ENCODE assay signal across 8 cellular contexts in the genomic region with DNA sequence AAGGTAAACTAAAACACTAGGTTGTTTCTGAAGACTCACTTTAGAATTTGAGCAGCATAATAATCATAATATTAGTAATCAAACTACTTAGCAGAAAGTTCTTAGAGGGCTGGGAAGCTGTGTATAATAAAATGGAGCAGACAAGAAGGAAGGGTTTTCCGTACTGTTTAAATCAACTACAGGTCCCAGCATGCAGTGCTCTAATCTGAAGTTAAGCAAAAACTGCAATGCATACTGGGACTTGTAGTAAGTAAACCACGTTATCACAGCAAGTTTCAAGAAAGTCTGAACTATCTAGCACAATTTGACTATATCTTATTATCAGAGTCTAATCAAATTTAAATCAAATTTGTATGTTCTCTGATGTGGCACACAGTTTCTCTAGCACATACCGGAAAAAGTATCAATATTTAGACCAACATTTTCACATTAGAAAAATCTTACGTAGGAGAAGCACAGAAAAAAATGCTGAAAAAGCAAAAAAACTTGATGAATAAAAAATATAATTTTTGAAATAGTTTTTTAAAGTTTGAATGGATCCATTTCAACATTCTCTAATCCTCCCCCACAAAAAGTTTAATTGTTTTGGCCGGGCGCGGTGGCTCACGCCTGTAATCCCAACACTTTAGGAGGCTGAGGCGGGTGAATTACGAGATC. TPM values are rescaled to one million over a fixed set of nuclear protein-coding genes. Genes with fewer than 3 reads are reported as not detected.
DNase-seq lines count a peak whose midpoint lies in the region; ATAC-seq, FAIRE-seq and TF ChIP-seq lines count a peak whose summit lies in the region.

No MANE protein-coding gene starts in this region.

- H3K27me3 Mint-ChIP-seq in Caco-2 (ENCODE audit: insufficient read depth, unreplicated experiment) (no peaks in the 10 kb centered on the region), mesothelial cell of epicardium (ENCODE audit: low read depth) (no peaks in the 10 kb centered on the region)

- H3K36me3 Mint-ChIP-seq in Caco-2 (ENCODE audit: insufficient read depth, unreplicated experiment), result no peaks in the 10 kb centered on the region
- no peaks in the 10 kb centered on the region for H3K36me3 Mint-ChIP-seq in mesothelial cell of epicardium

- FAIRE-seq in HTR-8/SVneo (lab: Jason Lieb, UNC), result no peak

- H3K4me1 Mint-ChIP-seq in Caco-2 (ENCODE audit: low read depth, unreplicated experiment) (no peaks in the 10 kb centered on the region), mesothelial cell of epicardium (peaks cover 51% of the 10 kb centered on the region)

- H3K27ac Mint-ChIP-seq in Caco-2 (ENCODE audit: unreplicated experiment) (no peak overlapping the region), mesothelial cell of epicardium (peak overlapping the region; percentile 36)

- H3K9me3 Mint-ChIP-seq in Caco-2 (ENCODE audit: unreplicated experiment), result no peaks in the 10 kb centered on the region
- H3K9me3 Mint-ChIP-seq in mesothelial cell of epicardium, result no peaks in the 10 kb centered on the region

- no peak for TF ChIP-seq CTCF in Caco-2 (IDR thresholded peaks at IDR 0.05; ENCODE audit: insufficient read depth in 1 of 2, low read depth in 1 of 2, low read length in 1 of 2, severe bottlenecking in 1 of 2, unreplicated experiment in 1 of 2)
- TF ChIP-seq CTCF in mesothelial cell of epicardium (IDR thresholded peaks at IDR 0.05; ENCODE audit: unreplicated experiment), result no peak
- TF ChIP-seq CTCF in tibial artery (IDR thresholded peaks at IDR 0.05), result no peak

- no peak overlapping the region for H3K4me3 ChIP-seq in Caco-2 (ENCODE audit: low read depth, low read length)
- H3K4me3 ChIP-seq in tibial artery, result no peak overlapping the region

- DNase-seq in Caco-2 (peak; percentile 47 to 58), HTR-8/SVneo (ENCODE audit: insufficient read length, low spot score) (peak; percentile 55), RPMI7951 (ENCODE audit: low read depth) (peak; percentile 58), cerebellum (ENCODE audit: low spot score) (peak; percentile 55), mesothelial cell of epicardium (ENCODE audit: low spot score in 2 of 2, unreplicated experiment in 2 of 2) (no peak), retina (no peak), tibial artery (no peak)

- H3K36me3 ChIP-seq in Caco-2 (ENCODE audit: control insufficient read depth, insufficient read depth, low read length) (no peaks in the 10 kb centered on the region), tibial artery (no peaks in the 10 kb centered on the region)

- H3K9me3 ChIP-seq in Caco-2 (no peaks in the 10 kb centered on the region), tibial artery (no peaks in the 10 kb centered on the region)

- CTCF ChIA-PET in Caco-2 (lab: Charles Lee), result interaction anchor here (0.7 kb wide), 2 partner anchors 121 to 130 kb away, joined by 3 to 5 read pairs; no protein-coding TSS in a partner anchor

- H3K27me3 ChIP-seq in Caco-2 (replicated peaks; ENCODE audit: control insufficient read depth, insufficient read depth, low read length) (no peaks in the 10 kb centered on the region), tibial artery (no peaks in the 10 kb centered on the region)

- POLR2A ChIA-PET in Caco-2 (lab: Charles Lee), result no interaction called here

- intact Hi-C loops in Caco-2 (cut with micrococcal nuclease; ENCODE audit: unreplicated experiment), result no loop called here
- intact Hi-C loops in tibial artery (cut with DNase I; ENCODE audit: low total_unique reads), result no loop called here

- H3K27ac ChIP-seq in tibial artery, result no peak overlapping the region

- ATAC-seq in GM18909 (IDR thresholded peaks at IDR 0.05; ENCODE audit: poor library complexity, unreplicated experiment), result peak; percentile 72

- BruUV-seq in Caco-2 (replicated peaks; lab: Mats Ljungman, UMichigan), result no TSS peak

- H3K4me1 ChIP-seq in Caco-2, result peaks cover 6% of the 10 kb centered on the region; the same call in 1 of the 2 replicates
- H3K4me1 ChIP-seq in tibial artery, result peaks cover 0 to 47% (median 13%) of the 10 kb centered on the region in 4 donors

- no peak overlapping the region for H3K4me3 Mint-ChIP-seq in Caco-2 (ENCODE audit: unreplicated experiment)
- H3K4me3 Mint-ChIP-seq in mesothelial cell of epicardium, result no peak overlapping the region

RNA-seq across cellular contexts. Expression of gene PHF21A, which starts 8.2 kb away (rescaled TPM):
- total RNA-seq in Caco-2 (2022), result 20.0 and 21.8 TPM in 2 replicates
- 6.4 and 10.5 TPM in 2 replicates for total RNA-seq in RPMI7951 (2014; rRNA removed; shearing (Covaris generic))
- total RNA-seq in cerebellum, result 29.4 TPM
- 102 to 110 TPM (median 106 TPM) in 3 replicates for total RNA-seq in mesothelial cell of epicardium

Comparison
In these comparisons a context has a peak if more than half of its experiments do, and no peak if none do; other contexts are left out.
1. DNase-seq: peak in Caco-2 (2 of 2), HTR-8/SVneo (single experiment), RPMI7951 (single experiment) and cerebellum (single experiment); none in mesothelial cell of epicardium (0 of 2), retina (single experiment) and tibial artery (0 of 2).